1 cellular context compared by ENCODE assay signal in genomic region chr13:99640260-99640659, GRCh38.
TF ChIP-seq lines count a peak whose summit lies in the region.

No MANE protein-coding gene starts in this region.

TF ChIP-seq in HEK293, 187 proteins besides CTCF, POLR2A, EP300 and RAD21 (continued from another document):
- no peak for TF ChIP-seq ZNF223 (tag by site-specific recombination; IDR thresholded peaks at IDR 0.05)
